21 cellular contexts compared by ENCODE assay signal in the genomic region with DNA sequence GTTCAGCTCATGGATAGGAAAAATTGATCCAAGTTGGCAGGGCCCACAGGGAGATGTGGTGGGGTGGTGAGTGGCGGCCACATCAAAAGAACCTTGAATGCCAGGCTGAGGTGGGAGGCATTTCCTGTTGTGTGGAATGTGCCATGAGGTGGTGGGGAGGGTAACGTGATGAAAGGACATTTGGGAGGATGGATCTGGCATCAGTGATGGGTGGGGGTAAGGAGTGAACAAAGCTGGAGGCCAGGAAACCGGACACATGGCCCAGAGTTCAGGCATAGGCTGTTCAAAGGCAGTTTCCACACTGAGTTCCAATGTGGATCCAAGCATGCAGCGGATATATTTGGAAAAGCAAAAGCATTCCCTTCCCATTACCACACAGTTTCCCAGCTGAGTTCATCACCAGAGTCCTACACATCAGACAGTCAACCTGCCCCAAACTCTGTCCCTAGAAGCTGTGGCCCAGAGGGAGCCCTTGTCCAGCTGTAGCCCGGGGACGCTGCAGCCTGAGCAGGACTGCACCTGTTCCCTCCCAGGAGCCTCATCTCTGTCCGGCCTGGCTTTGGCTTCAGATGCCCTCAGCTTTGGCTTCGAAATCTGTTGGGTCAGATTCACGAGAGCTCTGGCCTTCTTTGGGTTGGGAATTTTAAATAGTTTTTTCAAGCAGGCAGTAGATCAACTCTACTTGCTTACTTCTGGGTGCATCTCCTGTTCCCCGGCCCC. TPM values are rescaled to one million over a fixed set of nuclear protein-coding genes. Genes with fewer than 3 reads are reported as not detected.
"Had no signal": no experiment of that assay in that cellular context is flagged by ENCODE, and none has a peak within 500 bp of the region (broad histone marks: within the 10 kb centered on the region; RNA-seq: fewer than 3 reads in every experiment).

No MANE protein-coding gene starts in this region.

- H3K27ac ChIP-seq: body of pancreas, esophagus squamous epithelium, lower lobe of right lung, tibial artery, WERI-Rb-1 had no signal

- H3K4me1 ChIP-seq: body of pancreas, esophagus squamous epithelium, lower lobe of right lung, tibial artery had no signal

- DNase-seq: activated naive CD4-positive, alpha-beta T cell; amniotic stem cell; dermis blood vessel endothelial cell; effector memory CD4-positive, alpha-beta T cell; esophagus squamous epithelium; left cardiac atrium; lower lobe of right lung; posterior cingulate gyrus; retina; stimulated activated CD4-positive, alpha-beta T cell treated with anti-CD3 and anti-CD28 coated beads, Interleukin-12 subunit alpha, Interleukin-12 subunit beta, amount 100 ng/mL, for 4 hours; substantia nigra; T-helper 17 cell; tibial artery had no signal

- H3K36me3 ChIP-seq: esophagus squamous epithelium, lower lobe of right lung, tibial artery, WERI-Rb-1 had no signal

- ATAC-seq: body of pancreas; left cardiac atrium; natural killer cell treated with Interleukin-12 subunit alpha and Interleukin-12 subunit beta and Interleukin-15 and Interleukin-18, amount 100 ng/mL, for 72 hours had no signal

- H3K27me3 ChIP-seq: body of pancreas, esophagus squamous epithelium, tibial artery had no signal

- H3K9me3 ChIP-seq: body of pancreas, esophagus squamous epithelium, lower lobe of right lung, tibial artery had no signal

- H3K4me3 ChIP-seq: body of pancreas, esophagus squamous epithelium, lower lobe of right lung, tibial artery had no signal

RNA-seq across cellular contexts. Expression of gene GOLGA6B, which starts 37.8 kb away (rescaled TPM):
- total RNA-seq: activated CD4-positive, alpha-beta memory T cell treated with anti-CD3 and anti-CD28 coated beads for 36 hours; activated naive CD8-positive, alpha-beta T cell treated with anti-CD3 and anti-CD28 coated beads for 36 hours; body of pancreas; cardiac septum; dermis blood vessel endothelial cell; esophagus squamous epithelium; glomerular endothelial cell; left cardiac atrium; lower lobe of right lung; mesenteric fat pad; natural killer cell treated with Interleukin-12 subunit alpha and Interleukin-12 subunit beta and Interleukin-15 and Interleukin-18, amount 100 ng/mL, for 72 hours had no signal
